11 cellular contexts compared by ENCODE assay signal in the genomic region with DNA sequence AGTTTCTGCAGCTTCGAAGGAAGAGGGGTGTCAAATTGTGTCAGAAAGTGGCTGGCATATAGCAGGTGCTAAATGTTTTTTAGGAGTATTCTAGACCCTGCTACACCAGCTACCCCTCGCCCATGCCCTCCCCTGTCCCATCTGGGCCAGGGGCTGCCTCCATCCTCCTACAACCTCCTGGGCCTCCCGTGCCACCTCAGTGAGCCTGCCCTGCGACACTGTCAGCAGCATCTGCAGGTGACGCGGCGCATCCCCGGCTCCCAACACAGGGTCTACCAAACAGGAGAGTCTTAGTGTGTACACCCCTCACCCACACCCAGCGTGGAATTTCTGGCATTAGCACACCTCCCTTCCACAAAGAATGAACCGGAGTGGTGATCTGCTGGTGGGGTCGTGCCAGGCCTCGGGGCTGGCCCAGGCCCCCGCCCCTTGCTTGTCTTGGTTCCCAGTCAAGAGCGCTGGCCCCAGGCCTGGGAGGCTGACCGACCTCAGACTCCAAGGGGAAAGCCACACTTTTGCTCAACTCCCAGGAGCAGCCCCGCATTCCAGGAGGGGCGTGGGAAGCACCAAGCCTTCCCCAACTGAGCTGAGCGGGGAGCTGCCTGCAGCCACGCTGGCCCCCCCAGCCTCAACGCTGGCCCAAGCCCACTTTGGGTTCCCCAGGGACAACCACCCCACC. TPM values are rescaled to one million over a fixed set of nuclear protein-coding genes. Genes with fewer than 3 reads are reported as not detected.
A peak's percentile ranks its signal among the peaks of the same experiment; 100 is the strongest.
DNase-seq lines count a peak whose midpoint lies in the region; ATAC-seq and TF ChIP-seq lines count a peak whose summit lies in the region.
"Had no signal": no experiment of that assay in that cellular context is flagged by ENCODE, and none has a peak within 500 bp of the region (broad histone marks: within the 10 kb centered on the region; RNA-seq: fewer than 3 reads in every experiment).

No MANE protein-coding gene starts in this region.

- peak overlapping the region; percentile 63 for H3K27ac ChIP-seq in layer of hippocampus (ENCODE audit: low read depth, low read length)
- H3K27ac ChIP-seq in skeletal muscle tissue (ENCODE audit: low read depth, low read length), result peak overlapping the region; percentile 48

- H3K27me3 ChIP-seq in Caco-2 (replicated peaks; ENCODE audit: control insufficient read depth, insufficient read depth, low read length) (no peaks in the 10 kb centered on the region), layer of hippocampus (ENCODE audit: control insufficient read depth, insufficient read depth, low read length) (no peaks in the 10 kb centered on the region), skeletal muscle tissue (ENCODE audit: control insufficient read depth in 3 of 3, insufficient read depth in 3 of 3, low read length in 3 of 3) (peaks cover 0 to 3% (median 2%) of the 10 kb centered on the region in 3 donors)

- CTCF ChIA-PET in Caco-2 (lab: Charles Lee), result interaction anchor here (1.0 to 3.2 kb wide), 3 partner anchors 30 to 108 kb away, joined by 3 to 22 read pairs (median 6); no protein-coding TSS in a partner anchor
- CTCF ChIA-PET in MCF 10A (lab: Yijun Ruan, JAX), result interaction anchor here (0.6 to 17.0 kb wide), 44 partner anchors 8 to 1149 kb away, joined by 3 to 452 read pairs (median 6); a partner anchor contains a TSS

- H3K27ac Mint-ChIP-seq in Caco-2 (ENCODE audit: unreplicated experiment) (no peak overlapping the region), MCF 10A (ENCODE audit: low read depth, unreplicated experiment) (peak overlapping the region; percentile 82)

- no peak for ATAC-seq in HG02588 (IDR thresholded peaks at IDR 0.05; ENCODE audit: unreplicated experiment)

- H3K9me3 ChIP-seq in Caco-2, result no peaks in the 10 kb centered on the region
- H3K9me3 ChIP-seq in skeletal muscle tissue (ENCODE audit: control insufficient read depth in 3 of 3, low read length in 3 of 3), result no peaks in the 10 kb centered on the region

- peak overlapping the region; percentile 20 to 83 (median 47) for H3K9ac ChIP-seq in skeletal muscle tissue (ENCODE audit: low read depth in 1 of 3, low read length in 3 of 3)

- no peak overlapping the region for H3K4me3 ChIP-seq in Caco-2 (ENCODE audit: low read depth, low read length)
- H3K4me3 ChIP-seq in skeletal muscle tissue (ENCODE audit: low read length in 3 of 3), result peak overlapping the region; percentile 76 to 91 (median 87)

- POLR2A ChIA-PET in Caco-2 (lab: Charles Lee), result interaction anchor here (0.5 kb wide), 1 partner anchor 234 kb away, joined by 3 read pairs; no protein-coding TSS in a partner anchor
- POLR2A ChIA-PET in MCF 10A (lab: Yijun Ruan, JAX), result interaction anchor here (0.7 to 1.9 kb wide), 6 partner anchors 10 to 252 kb away, joined by 3 to 9 read pairs (median 3); no protein-coding TSS in a partner anchor

- intact Hi-C loops in Caco-2 (cut with micrococcal nuclease; ENCODE audit: unreplicated experiment) (loop anchor here (2.0 to 5.0 kb wide), 2 partner anchors 56 to 124 kb away; a partner anchor contains a TSS), MCF 10A (cut with micrococcal nuclease) (loop anchor here (2.0 kb wide), 1 partner anchor 784 kb away; no protein-coding TSS in a partner anchor)

- H3K36me3 Mint-ChIP-seq in Caco-2 (ENCODE audit: insufficient read depth, unreplicated experiment) (peaks cover 15% of the 10 kb centered on the region), MCF 10A (ENCODE audit: insufficient read depth, unreplicated experiment) (no peaks in the 10 kb centered on the region)

- H3K9me3 Mint-ChIP-seq in Caco-2 (ENCODE audit: unreplicated experiment), result no peaks in the 10 kb centered on the region
- no peaks in the 10 kb centered on the region for H3K9me3 Mint-ChIP-seq in MCF 10A (ENCODE audit: unreplicated experiment)

- H3K4me1 ChIP-seq in Caco-2 (peaks cover 26% of the 10 kb centered on the region), skeletal muscle tissue (ENCODE audit: control insufficient read depth in 3 of 3, insufficient read depth in 3 of 3, low read length in 3 of 3) (peaks cover 32 to 51% (median 35%) of the 10 kb centered on the region in 3 donors)

- DNase-seq in Caco-2 (no peak), MCF 10A (ENCODE audit: unreplicated experiment) (no peak), NCI-H2171 treated with DMSO at 0.1 percent for 48 hours (lab: John Stamatoyannopoulos, UW) (no peak), activated gamma-delta T cell (lab: John Stamatoyannopoulos, UW) (no peak)
- no peak for DNase-seq in activated CD4-positive, alpha-beta T cell treated with anti-CD3 and anti-CD28 coated beads for 48 hours
- DNase-seq: left colon, small intestine, T-helper 2 cell had no signal

- H3K36me3 ChIP-seq in Caco-2 (ENCODE audit: control insufficient read depth, insufficient read depth, low read length) (no peaks in the 10 kb centered on the region), skeletal muscle tissue (ENCODE audit: control insufficient read depth in 3 of 3, insufficient read depth in 3 of 3, low read length in 3 of 3) (no peaks in the 10 kb centered on the region)

- no peak for TF ChIP-seq CTCF in Caco-2 (IDR thresholded peaks at IDR 0.05; ENCODE audit: insufficient read depth in 1 of 2, low read depth in 1 of 2, low read length in 1 of 2, severe bottlenecking in 1 of 2, unreplicated experiment in 1 of 2)
- no peak for TF ChIP-seq CTCF in MCF 10A (IDR thresholded peaks at IDR 0.05; ENCODE audit: unreplicated experiment)

- no TSS peak for BruUV-seq in Caco-2 (replicated peaks; lab: Mats Ljungman, UMichigan)
- no TSS peak for BruUV-seq in MCF 10A (replicated peaks; lab: Mats Ljungman, UMichigan)

- peak overlapping the region; percentile 75 for H3K4me3 Mint-ChIP-seq in Caco-2 (ENCODE audit: unreplicated experiment)
- no peak overlapping the region for H3K4me3 Mint-ChIP-seq in MCF 10A (ENCODE audit: unreplicated experiment)

- H3K27me3 Mint-ChIP-seq in Caco-2 (ENCODE audit: insufficient read depth, unreplicated experiment) (no peaks in the 10 kb centered on the region), MCF 10A (ENCODE audit: insufficient read depth, unreplicated experiment) (peaks cover 8% of the 10 kb centered on the region)

- H3K4me1 Mint-ChIP-seq in Caco-2 (ENCODE audit: low read depth, unreplicated experiment), result peaks cover 26% of the 10 kb centered on the region
- peaks cover 14% of the 10 kb centered on the region for H3K4me1 Mint-ChIP-seq in MCF 10A (ENCODE audit: insufficient read depth, unreplicated experiment)

RNA-seq across cellular contexts. Expression of a gene that starts 55.2 kb away (rescaled TPM):
- 6.0 and 7.6 TPM in 2 replicates for total RNA-seq in Caco-2 (2022)
- 4.8 and 7.6 TPM in 2 replicates for total RNA-seq in MCF 10A (2022)
- 23.0 TPM for total RNA-seq in skeletal muscle tissue
